In the genomic region with DNA sequence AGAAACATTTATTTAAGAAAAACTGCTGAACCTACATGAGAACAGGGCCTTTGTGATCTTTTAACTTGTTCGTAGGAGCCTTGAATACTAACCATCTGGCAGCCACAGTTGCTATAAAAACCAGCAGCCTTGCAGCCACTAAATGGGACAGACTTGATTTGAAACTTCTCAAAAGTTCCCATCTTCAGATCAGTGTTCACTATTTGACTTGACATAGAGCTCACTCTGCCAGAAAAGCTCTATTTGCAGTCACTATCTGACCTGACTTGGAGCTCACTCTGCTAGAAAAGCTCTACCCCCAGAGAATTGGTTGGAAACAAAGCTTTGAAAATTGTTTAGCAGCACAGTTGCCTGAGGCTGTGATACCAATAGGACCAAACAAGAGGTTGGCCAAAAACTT, we compare ENCODE assay signal across 1 cellular context.
TF ChIP-seq lines count a peak whose summit lies in the region.

No MANE protein-coding gene starts in this region.

TF ChIP-seq in GM23338, 12 proteins besides CTCF, POLR2A, EP300 and RAD21 (continued from another document):
- no peak for TF ChIP-seq ZNF462 (CRISPR knock-in tag; IDR thresholded peaks at IDR 0.05)
- no peak for TF ChIP-seq REST (IDR thresholded peaks at IDR 0.05; ENCODE audit: unreplicated experiment)
- no peak for TF ChIP-seq CREB1 (CRISPR knock-in tag; IDR thresholded peaks at IDR 0.05; ENCODE audit: low read depth)
- TF ChIP-seq ZNF114 (CRISPR knock-in tag; IDR thresholded peaks at IDR 0.05), result no peak
- TF ChIP-seq ZNF331 (CRISPR knock-in tag; IDR thresholded peaks at IDR 0.05; ENCODE audit: low read depth), result no peak
